Comparison of ENCODE assay signal across 14 cellular contexts in the genomic region with DNA sequence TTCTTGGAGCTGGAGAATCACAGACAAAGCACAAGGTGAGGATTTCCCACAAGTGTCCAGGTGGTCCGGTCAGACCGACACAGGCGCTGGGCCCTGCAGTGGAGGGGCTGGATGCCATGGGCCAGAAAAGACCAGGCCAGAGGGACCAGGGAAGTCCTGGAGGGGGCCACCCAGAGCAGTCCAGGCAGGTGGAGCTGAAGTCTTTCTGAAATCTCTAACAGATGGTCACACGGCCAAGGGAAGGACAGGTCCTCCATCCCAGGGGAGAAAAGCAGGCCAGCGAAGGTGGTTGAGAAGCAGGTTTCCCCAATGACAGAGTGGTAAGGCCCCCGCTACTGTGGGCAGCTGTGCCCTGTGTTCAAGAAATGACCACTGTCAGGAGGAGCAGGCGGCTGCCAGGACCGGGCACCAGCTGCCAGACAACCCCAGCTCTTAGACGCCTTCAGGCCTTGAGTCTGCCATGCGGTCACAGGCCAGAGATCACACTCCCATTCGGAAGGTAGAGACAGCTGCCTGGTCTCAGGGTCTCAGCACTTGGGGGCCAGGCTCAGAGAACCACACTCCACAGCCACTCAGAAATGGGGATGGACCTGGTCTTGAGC. TPM values are rescaled to one million over a fixed set of nuclear protein-coding genes. Genes with fewer than 3 reads are reported as not detected.
A peak's percentile ranks its signal among the peaks of the same experiment; 100 is the strongest.
DNase-seq lines count a peak whose midpoint lies in the region; ATAC-seq and TF ChIP-seq lines count a peak whose summit lies in the region.
"Had no signal": no experiment of that assay in that cellular context is flagged by ENCODE, and none has a peak within 500 bp of the region (broad histone marks: within the 10 kb centered on the region; RNA-seq: fewer than 3 reads in every experiment).

No MANE protein-coding gene starts in this region.

- no peak overlapping the region for H3K4me3 ChIP-seq in ascending aorta
- H3K4me3 ChIP-seq in muscle layer of duodenum (ENCODE audit: low read depth in 1 of 2, low read length in 2 of 2) = no peak overlapping the region
- no peak overlapping the region for H3K4me3 ChIP-seq in tibial artery
- H3K4me3 ChIP-seq: cardiac muscle cell, skin epidermis had no signal

- peaks cover 4 to 18% of the 10 kb centered on the region in 2 donors for H3K4me1 ChIP-seq in ascending aorta
- H3K4me1 ChIP-seq in muscle layer of duodenum (ENCODE audit: control insufficient read depth in 1 of 2, insufficient read depth in 2 of 2, low read length in 2 of 2) = peaks cover 4 to 18% of the 10 kb centered on the region in 2 donors
- peaks cover 0 to 48% (median 15%) of the 10 kb centered on the region in 4 donors for H3K4me1 ChIP-seq in tibial artery

- H3K27me3 ChIP-seq in ascending aorta = no peaks in the 10 kb centered on the region
- H3K27me3 ChIP-seq in muscle layer of duodenum (ENCODE audit: low read depth, low read length) = no peaks in the 10 kb centered on the region
- H3K27me3 ChIP-seq in tibial artery = no peaks in the 10 kb centered on the region
- H3K27me3 ChIP-seq: cardiac muscle cell had no signal

- H3K27ac ChIP-seq in ascending aorta (peak overlapping the region; percentile 61 to 67), muscle layer of duodenum (ENCODE audit: low read length) (peak overlapping the region; percentile 77), tibial artery (peak overlapping the region; percentile 35 to 99)
- H3K27ac ChIP-seq: cardiac muscle cell, KMS-11, skin epidermis had no signal

- no peaks in the 10 kb centered on the region for H3K9me3 ChIP-seq in ascending aorta
- no peaks in the 10 kb centered on the region for H3K9me3 ChIP-seq in muscle layer of duodenum (ENCODE audit: control insufficient read depth in 1 of 2, low read length in 2 of 2)
- H3K9me3 ChIP-seq in tibial artery = no peaks in the 10 kb centered on the region

- DNase-seq in ascending aorta (ENCODE audit: low spot score in 2 of 2) (peak; percentile 2 to 60), left cardiac atrium (peak; percentile 17), tibial artery (peak in 1 of 2 donors; percentile 61), NCI-H345 treated with DMSO at 0.1 percent for 48 hours (lab: John Stamatoyannopoulos, UW; ENCODE audit: unreplicated experiment) (no peak)
- DNase-seq: activated CD4-positive, CD25-positive, alpha-beta regulatory T cell; HCEC 1CT; NCI-H345; OCI-M1 had no signal

- TF ChIP-seq CTCF in ascending aorta (IDR thresholded peaks at IDR 0.05) = no peak
- no peak for TF ChIP-seq CTCF in tibial artery (IDR thresholded peaks at IDR 0.05)

- intact Hi-C loops in ascending aorta (cut with DNase I) (no loop called here), left cardiac atrium (cut with DNase I) (no loop called here), tibial artery (cut with DNase I; ENCODE audit: low total_unique reads) (no loop called here)

- ATAC-seq in left cardiac atrium (no peak), HG02763 (IDR thresholded peaks at IDR 0.05; ENCODE audit: unreplicated experiment) (no peak), HG02938 (IDR thresholded peaks at IDR 0.05; ENCODE audit: unreplicated experiment) (no peak)

- H3K36me3 ChIP-seq in ascending aorta (peaks cover 46 to 66% of the 10 kb centered on the region in 2 donors), muscle layer of duodenum (ENCODE audit: control insufficient read depth in 1 of 2, insufficient read depth in 2 of 2, low read length in 2 of 2) (peaks cover 31 to 38% of the 10 kb centered on the region in 2 donors), tibial artery (peaks cover 43 to 80% (median 65%) of the 10 kb centered on the region in 3 donors)
- H3K36me3 ChIP-seq: cardiac muscle cell had no signal

RNA-seq across cellular contexts. Expression of gene HS1BP3, which starts 25.9 kb away (rescaled TPM):
- 40.0 TPM for total RNA-seq in ascending aorta
- 10 to 100 TPM; 19.8 to 21.4 TPM for total RNA-seq in left cardiac atrium

RNA-seq across cellular contexts. Expression of gene GDF7, which starts 42.0 kb away (rescaled TPM):
- total RNA-seq in ascending aorta = 11.6 TPM
- 1 to 10 TPM in 1 of 2 donors, under 1 TPM in 1; 0.32 to 4.8 TPM for total RNA-seq in left cardiac atrium
